Comparison of ENCODE assay signal across 13 cellular contexts in the genomic region with DNA sequence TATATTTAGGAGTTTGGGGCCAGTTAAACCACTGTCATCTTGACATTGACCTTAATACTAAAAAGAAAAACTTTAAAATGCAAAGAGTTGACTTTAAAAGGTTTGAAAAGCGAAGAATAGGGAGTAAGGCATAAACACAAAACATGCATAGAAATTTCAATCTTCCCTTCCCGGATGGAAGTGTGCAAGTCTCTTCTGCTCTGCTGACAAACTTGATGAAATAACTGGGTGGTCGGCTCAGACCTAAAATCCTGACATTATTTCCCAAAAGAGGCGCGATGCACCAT. TPM values are rescaled to one million over a fixed set of nuclear protein-coding genes. Genes with fewer than 3 reads are reported as not detected.
DNase-seq lines count a peak whose midpoint lies in the region; ATAC-seq and TF ChIP-seq lines count a peak whose summit lies in the region.
"Had no signal": no experiment of that assay in that cellular context is flagged by ENCODE, and none has a peak within 500 bp of the region (broad histone marks: within the 10 kb centered on the region; RNA-seq: fewer than 3 reads in every experiment).

No MANE protein-coding gene starts in this region.

- peaks cover 43% of the 10 kb centered on the region for H3K4me1 Mint-ChIP-seq in activated CD8-positive, alpha-beta memory T cell treated with anti-CD3 and anti-CD28 coated beads, Interleukin-2, amount 10 ng/mL, durations not matched to agents 7 days and 5 days
- H3K4me1 Mint-ChIP-seq in brain (peaks cover 31% of the 10 kb centered on the region), osteocyte (ENCODE audit: unreplicated experiment) (peaks cover 8% of the 10 kb centered on the region)

- TF ChIP-seq POLR2A in heart left ventricle (IDR thresholded peaks at IDR 0.05) = no peak

- no peak for DNase-seq in activated CD8-positive, alpha-beta memory T cell treated with anti-CD3 and anti-CD28 coated beads, Interleukin-2, amount 10 ng/mL, durations not matched to agents 7 days and 5 days
- DNase-seq in activated CD8-positive, alpha-beta memory T cell treated with anti-CD3 and anti-CD28 coated beads, Interleukin-2, amount 50 U/mL, for 48 hours = no peak
- no peak for DNase-seq in osteocyte (ENCODE audit: extremely low spot score, unreplicated experiment)
- no peak for DNase-seq in germinal center (ENCODE audit: low spot score)
- no peak for DNase-seq in NCI-H345 treated with DMSO at 0.1 percent for 48 hours (lab: John Stamatoyannopoulos, UW; ENCODE audit: unreplicated experiment)
- no peak for DNase-seq in heart left ventricle
- DNase-seq: ACHN, hypothalamus, left lung had no signal

- CTCF ChIA-PET in activated CD8-positive, alpha-beta memory T cell treated with anti-CD3 and anti-CD28 coated beads, Interleukin-2, amount 10 ng/mL, durations not matched to agents 7 days and 5 days (lab: Charles Lee) = interaction anchor here (0.5 to 1.1 kb wide), 3 partner anchors 27 to 647 kb away, joined by 3 read pairs; no protein-coding TSS in a partner anchor

- peaks cover 3% of the 10 kb centered on the region; the same call in 1 of the 2 replicates for H3F3A ChIP-seq in Loucy (ENCODE audit: low read depth)

- H3K27me3 ChIP-seq in Loucy (ENCODE audit: insufficient read depth, low read length, poor library complexity, severe bottlenecking) (no peaks in the 10 kb centered on the region), heart left ventricle (peaks cover 62 to 91% (median 84%) of the 10 kb centered on the region in 9 donors)

- H3K27ac ChIP-seq in heart left ventricle = no peak overlapping the region
- H3K27ac ChIP-seq: left lung had no signal

- no peak for ATAC-seq in activated CD8-positive, alpha-beta memory T cell treated with anti-CD3 and anti-CD28 coated beads, Interleukin-2, amount 10 ng/mL, durations not matched to agents 7 days and 5 days
- ATAC-seq in heart left ventricle = no peak

- peaks cover 81% of the 10 kb centered on the region for H3K27me3 Mint-ChIP-seq in activated CD8-positive, alpha-beta memory T cell treated with anti-CD3 and anti-CD28 coated beads, Interleukin-2, amount 10 ng/mL, durations not matched to agents 7 days and 5 days
- peaks cover 94% of the 10 kb centered on the region for H3K27me3 Mint-ChIP-seq in brain
- peaks cover 81% of the 10 kb centered on the region for H3K27me3 Mint-ChIP-seq in osteocyte (ENCODE audit: unreplicated experiment)

- peaks cover 50% of the 10 kb centered on the region for H3K4me1 ChIP-seq in Loucy (ENCODE audit: insufficient read depth, low read length, poor library complexity, severe bottlenecking)
- H3K4me1 ChIP-seq in heart left ventricle = peaks cover 0 to 26% (median 11%) of the 10 kb centered on the region in 12 donors

- intact Hi-C loops in heart left ventricle (cut with DNase I) = loop anchor here (2.0 to 10.0 kb wide), 8 partner anchors 19 to 373 kb away; a partner anchor contains a TSS

- peak overlapping the region; percentile 90 for H3K9ac ChIP-seq in Loucy (ENCODE audit: low read depth, low read length, poor library complexity, severe bottlenecking)

- no peak overlapping the region for H2AFZ ChIP-seq in Loucy (ENCODE audit: low read length)

- TF ChIP-seq CTCF in Loucy (conservative IDR thresholded peaks at IDR 0.05; ENCODE audit: low read length) = no peak
- TF ChIP-seq CTCF in brain (conservative IDR thresholded peaks at IDR 0.05) = no peak
- no peak for TF ChIP-seq CTCF in osteocyte (IDR thresholded peaks at IDR 0.05)
- no peak for TF ChIP-seq CTCF in heart left ventricle (IDR thresholded peaks at IDR 0.05)

- H3K9me3 ChIP-seq in Loucy (ENCODE audit: insufficient read depth, low read depth, low read length) (no peaks in the 10 kb centered on the region), heart left ventricle (no peaks in the 10 kb centered on the region)
- H3K9me3 ChIP-seq: left lung, MG63 had no signal

- peaks cover 43% of the 10 kb centered on the region for H3K79me2 ChIP-seq in Loucy (ENCODE audit: insufficient read depth, low read length)

- peak overlapping the region; percentile 73 for H3K4me2 ChIP-seq in Loucy (ENCODE audit: low read depth, low read length, poor library complexity, severe bottlenecking)

- peak overlapping the region; percentile 77 for H3K4me3 Mint-ChIP-seq in activated CD8-positive, alpha-beta memory T cell treated with anti-CD3 and anti-CD28 coated beads, Interleukin-2, amount 10 ng/mL, durations not matched to agents 7 days and 5 days
- H3K4me3 Mint-ChIP-seq in brain = peak overlapping the region; percentile 49 to 87 (median 80)
- H3K4me3 Mint-ChIP-seq in osteocyte (ENCODE audit: unreplicated experiment) = peak overlapping the region; percentile 17

- no peaks in the 10 kb centered on the region for H4K20me1 ChIP-seq in Loucy (ENCODE audit: insufficient read depth, low read length, poor library complexity, severe bottlenecking)

- 25 to 44% (median 31%) methylated on average over 5 of the region's 5 CpGs for WGBS in heart left ventricle, 4 donors

- H3K4me3 ChIP-seq in Loucy (ENCODE audit: low read length, poor library complexity, severe bottlenecking) = peak overlapping the region; percentile 76
- peak overlapping the region in 3 of 12 donors; percentile 1 to 92 (median 80) for H3K4me3 ChIP-seq in heart left ventricle

- H3K36me3 Mint-ChIP-seq in activated CD8-positive, alpha-beta memory T cell treated with anti-CD3 and anti-CD28 coated beads, Interleukin-2, amount 10 ng/mL, durations not matched to agents 7 days and 5 days = peaks cover 9% of the 10 kb centered on the region
- H3K36me3 Mint-ChIP-seq in brain = no peaks in the 10 kb centered on the region
- peaks cover 3% of the 10 kb centered on the region for H3K36me3 Mint-ChIP-seq in osteocyte (ENCODE audit: unreplicated experiment)

- no peaks in the 10 kb centered on the region for H3K9me3 Mint-ChIP-seq in activated CD8-positive, alpha-beta memory T cell treated with anti-CD3 and anti-CD28 coated beads, Interleukin-2, amount 10 ng/mL, durations not matched to agents 7 days and 5 days (ENCODE audit: low read depth)
- H3K9me3 Mint-ChIP-seq in brain = peaks cover 0 to 21% (median 8%) of the 10 kb centered on the region in 5 experiments
- no peaks in the 10 kb centered on the region for H3K9me3 Mint-ChIP-seq in osteocyte (ENCODE audit: unreplicated experiment)

- no peaks in the 10 kb centered on the region for H3K9me2 ChIP-seq in Loucy (replicated peaks; ENCODE audit: low read depth, low read length)

- no peaks in the 10 kb centered on the region for H3K36me3 ChIP-seq in Loucy (ENCODE audit: insufficient read depth, low read length)
- H3K36me3 ChIP-seq in heart left ventricle = no peaks in the 10 kb centered on the region
- H3K36me3 ChIP-seq: left lung, MG63 had no signal

- H3K27ac Mint-ChIP-seq in activated CD8-positive, alpha-beta memory T cell treated with anti-CD3 and anti-CD28 coated beads, Interleukin-2, amount 10 ng/mL, durations not matched to agents 7 days and 5 days = no peak overlapping the region
- H3K27ac Mint-ChIP-seq in brain (no peak overlapping the region), osteocyte (ENCODE audit: unreplicated experiment) (no peak overlapping the region)

RNA-seq across cellular contexts. Expression of a gene that starts 3.4 kb away (rescaled TPM):
- total RNA-seq in activated CD8-positive, alpha-beta memory T cell treated with anti-CD3 and anti-CD28 coated beads, Interleukin-2, amount 10 ng/mL, durations not matched to agents 7 days and 5 days = 1 to 10 TPM; 3.7 to 6.0 TPM
- 16.3 TPM for polyA plus RNA-seq in brain (ENCODE audit: insufficient read depth, low read depth, low replicate concordance)
- total RNA-seq in osteocyte = not detected in 2 replicates
- total RNA-seq in heart left ventricle = under 1 TPM in 1 of 9 donors, not detected in 8; 0.42 TPM
- polyA plus RNA-seq in heart left ventricle = not detected
- total RNA-seq: esophagus mucosa had no signal

RNA-seq across cellular contexts. Expression of a gene that starts 21.0 kb away (rescaled TPM):
- total RNA-seq in activated CD8-positive, alpha-beta memory T cell treated with anti-CD3 and anti-CD28 coated beads, Interleukin-2, amount 10 ng/mL, durations not matched to agents 7 days and 5 days = 10 to 100 TPM; 45.9 to 74.6 TPM
- polyA plus RNA-seq in brain (ENCODE audit: insufficient read depth, low read depth, low replicate concordance) = 32.5 TPM
- total RNA-seq in osteocyte = 41.7 and 48.5 TPM in 2 replicates
- total RNA-seq in heart left ventricle = 10 to 100 TPM; 27.2 to 48.5 (median 31.1) TPM
- 10 to 100 TPM; 10.6 to 35.4 TPM for polyA plus RNA-seq in heart left ventricle

RNA-seq across cellular contexts. Expression of a gene that starts 25.7 kb away (rescaled TPM):
- 100 to 1,000 TPM in 1 of 2 experiments, 10 to 100 TPM in 1; 70.6 to 103 TPM for total RNA-seq in activated CD8-positive, alpha-beta memory T cell treated with anti-CD3 and anti-CD28 coated beads, Interleukin-2, amount 10 ng/mL, durations not matched to agents 7 days and 5 days
- polyA plus RNA-seq in brain (ENCODE audit: insufficient read depth, low read depth, low replicate concordance) = 64.7 TPM
- 69.1 and 69.6 TPM in 2 replicates for total RNA-seq in osteocyte
- 10 to 100 TPM; 44.4 to 88.3 (median 74.1) TPM for total RNA-seq in heart left ventricle
- polyA plus RNA-seq in heart left ventricle = 10 to 100 TPM; 64.4 to 88.5 TPM

Comparison
In these comparisons a context has a peak if more than half of its experiments do, and no peak if none do; other contexts are left out.
1. H3K4me3 Mint-ChIP-seq: peak in every context shown above with its lines; median percentile 80 in brain; 77 in activated CD8-positive, alpha-beta memory T cell treated with anti-CD3 and anti-CD28 coated beads, Interleukin-2, amount 10 ng/mL, durations not matched to agents 7 days and 5 days; 17 in osteocyte.